In genomic region chr9:112731971-112732370, GRCh38 we compare ENCODE assay signal across 1 cellular context.
TF ChIP-seq lines count a peak whose summit lies in the region.

No MANE protein-coding gene starts in this region.

TF ChIP-seq in HepG2, 621 proteins besides CTCF, POLR2A, EP300 and RAD21 (continued from another document and continues in another):
- TF ChIP-seq ZGPAT (CRISPR knock-in tag; IDR thresholded peaks at IDR 0.05) (no peak; the same call in 1 of the 2 replicates), NCOA2 (CRISPR knock-in tag; IDR thresholded peaks at IDR 0.05) (peak; percentile 73), IRF2 (CRISPR knock-in tag; IDR thresholded peaks at IDR 0.05) (no peak; the same call in 1 of the 2 replicates), SP1 (IDR thresholded peaks at IDR 0.05) (no peak), SP1 (CRISPR knock-in tag; IDR thresholded peaks at IDR 0.05) (no peak), CSRNP1 (CRISPR knock-in tag; IDR thresholded peaks at IDR 0.05) (no peak), ZMYM2 (CRISPR knock-in tag; IDR thresholded peaks at IDR 0.05) (no peak), NR3C1 (CRISPR knock-in tag; IDR thresholded peaks at IDR 0.05) (no peak), NRL (CRISPR knock-in tag; IDR thresholded peaks at IDR 0.05; ENCODE audit: borderline replicate concordance) (no peak), PBX2 (CRISPR knock-in tag; IDR thresholded peaks at IDR 0.05) (no peak), ZBTB34 (CRISPR knock-in tag; IDR thresholded peaks at IDR 0.05) (0 out of 2 replicates have a peak, but pooled peaks have one; percentile 31), ZNF576 (CRISPR knock-in tag; IDR thresholded peaks at IDR 0.05) (no peak), PATZ1 (CRISPR knock-in tag; IDR thresholded peaks at IDR 0.05) (no peak), ZNF574 (CRISPR knock-in tag; IDR thresholded peaks at IDR 0.05) (no peak), MTA3 (CRISPR knock-in tag; IDR thresholded peaks at IDR 0.05) (no peak), HNRNPLL (IDR thresholded peaks at IDR 0.05; ENCODE audit: low read depth, low read length, poor library complexity, severe bottlenecking) (no peak), ZNF841 (CRISPR knock-in tag; IDR thresholded peaks at IDR 0.05; ENCODE audit: borderline replicate concordance) (no peak), CHCHD3 (CRISPR knock-in tag; IDR thresholded peaks at IDR 0.05) (no peak), ZBTB25 (CRISPR knock-in tag; IDR thresholded peaks at IDR 0.05) (no peak), ZNF75D (CRISPR knock-in tag; IDR thresholded peaks at IDR 0.05; ENCODE audit: borderline replicate concordance) (no peak), ZNF704 (CRISPR knock-in tag; IDR thresholded peaks at IDR 0.05; ENCODE audit: borderline replicate concordance) (no peak), ZNF343 (CRISPR knock-in tag; IDR thresholded peaks at IDR 0.05) (no peak), ZNF850 (CRISPR knock-in tag; conservative IDR thresholded peaks at IDR 0.05) (no peak), SETDB1 (CRISPR knock-in tag; IDR thresholded peaks at IDR 0.05; ENCODE audit: borderline replicate concordance) (no peak), JARID2 (CRISPR knock-in tag; IDR thresholded peaks at IDR 0.05; ENCODE audit: insufficient replicate concordance) (no peak), SPEN (CRISPR knock-in tag; IDR thresholded peaks at IDR 0.05; ENCODE audit: low read depth) (no peak), ZNF18 (CRISPR knock-in tag; IDR thresholded peaks at IDR 0.05; ENCODE audit: insufficient replicate concordance) (no peak), ASH2L (IDR thresholded peaks at IDR 0.05; ENCODE audit: insufficient read length, low read depth, low read length) (peak; percentile 54), MAZ (IDR thresholded peaks at IDR 0.05; ENCODE audit: borderline replicate concordance, low read depth, low read length) (no peak), MAZ (CRISPR knock-in tag; IDR thresholded peaks at IDR 0.05; ENCODE audit: low read depth) (no peak), GATAD1 (CRISPR knock-in tag; IDR thresholded peaks at IDR 0.05) (no peak; the same call in 1 of the 2 replicates), MTF1 (CRISPR knock-in tag; IDR thresholded peaks at IDR 0.05) (no peak), ZNF567 (CRISPR knock-in tag; IDR thresholded peaks at IDR 0.05; ENCODE audit: borderline replicate concordance) (no peak), HNF4G (IDR thresholded peaks at IDR 0.05; ENCODE audit: borderline replicate concordance, low read depth, low read length) (no peak), HNF4G (CRISPR knock-in tag; IDR thresholded peaks at IDR 0.05; ENCODE audit: borderline replicate concordance, low read depth) (no peak), SNAPC2 (CRISPR knock-in tag; IDR thresholded peaks at IDR 0.05) (no peak), U2AF1 (optimal IDR thresholded peaks at IDR 0.05; ENCODE audit: low read depth, low read length) (no peak), ZNF749 (CRISPR knock-in tag; IDR thresholded peaks at IDR 0.05; ENCODE audit: borderline replicate concordance) (no peak), PAXIP1 (CRISPR knock-in tag; conservative IDR thresholded peaks at IDR 0.05) (peak; percentile 55), ZNF484 (CRISPR knock-in tag; IDR thresholded peaks at IDR 0.05; ENCODE audit: borderline replicate concordance, low read depth) (no peak), ZNF264 (CRISPR knock-in tag; IDR thresholded peaks at IDR 0.05) (peak; percentile 75), MXD1 (CRISPR knock-in tag; IDR thresholded peaks at IDR 0.05) (no peak), GPN1 (CRISPR knock-in tag; IDR thresholded peaks at IDR 0.05; ENCODE audit: borderline replicate concordance) (no peak), CBX2 (IDR thresholded peaks at IDR 0.05; ENCODE audit: low read depth, low read length) (no peak), CBX2 (CRISPR knock-in tag; IDR thresholded peaks at IDR 0.05; ENCODE audit: low read depth) (no peak), ZSCAN20 (CRISPR knock-in tag; IDR thresholded peaks at IDR 0.05; ENCODE audit: borderline replicate concordance) (no peak), ISX (CRISPR knock-in tag; conservative IDR thresholded peaks at IDR 0.05) (no peak)
